In genomic region chr10:29780639-29781038, GRCh38 we compare ENCODE assay signal across 24 cellular contexts.
DNase-seq lines count a peak whose midpoint lies in the region; ATAC-seq and TF ChIP-seq lines count a peak whose summit lies in the region.
"Had no signal": no experiment of that assay in that cellular context is flagged by ENCODE, and none has a peak within 500 bp of the region (broad histone marks: within the 10 kb centered on the region; RNA-seq: fewer than 3 reads in every experiment).

No MANE protein-coding gene starts in this region.

- ATAC-seq in memory B cell (ENCODE audit: low read depth) (no peak), GM19463 (IDR thresholded peaks at IDR 0.05; ENCODE audit: unreplicated experiment) (no peak), heart right ventricle (no peak)
- ATAC-seq: HCT116, HepG2, PC-3, Right ventricle myocardium inferior, SK-N-SH treated with all-trans-retinoic acid at 6 μM for 48 hours had no signal

- H4K5ac ChIP-seq in H9 (ENCODE audit: insufficient read length, low read depth, low read length), result no peak overlapping the region

- no peak overlapping the region for H2BK120ac ChIP-seq in H9 (ENCODE audit: low read depth, low read length, poor library complexity, severe bottlenecking)

- H3K9me3 ChIP-seq in H9 (ENCODE audit: control insufficient read depth, low read depth, low read length) (no peaks in the 10 kb centered on the region), heart right ventricle (no peaks in the 10 kb centered on the region)
- H3K9me3 ChIP-seq: BLaER1, MG63, SJCRH30 had no signal

- H3K27me3 ChIP-seq in H9 (ENCODE audit: insufficient read depth, low read length) (no peaks in the 10 kb centered on the region), heart right ventricle (no peaks in the 10 kb centered on the region)
- H3K27me3 ChIP-seq: BLaER1, MG63, SJCRH30 had no signal

- H3K4me3 Mint-ChIP-seq in H9 (no peak overlapping the region), memory B cell (peak overlapping the region; percentile 49), type B pancreatic cell (no peak overlapping the region)
- peak overlapping the region; percentile 15 for H3K4me3 Mint-ChIP-seq in dendritic cell treated with granulocyte-macrophage colony-stimulating factor and Interleukin-4, amounts not matched to agents 40 ng/mL and 50 ng/mL, for 4 days
- H3K4me3 Mint-ChIP-seq: CD4-positive, CD25-positive, alpha-beta regulatory T cell had no signal

- no peak overlapping the region for H3K4ac ChIP-seq in H9 (ENCODE audit: low read depth, low read length)

- H3K9ac ChIP-seq in H9 (ENCODE audit: extremely low read depth, insufficient read length, low read length), result no peak overlapping the region
- H3K9ac ChIP-seq: BLaER1 had no signal

- no peaks in the 10 kb centered on the region; a peak in 1 of 7 replicates for H3K36me3 Mint-ChIP-seq in H9 (ENCODE audit: insufficient read depth in 1 of 3, low read depth in 3 of 3)
- H3K36me3 Mint-ChIP-seq in dendritic cell treated with granulocyte-macrophage colony-stimulating factor and Interleukin-4, amounts not matched to agents 40 ng/mL and 50 ng/mL, for 4 days (ENCODE audit: low read depth), result no peaks in the 10 kb centered on the region
- no peaks in the 10 kb centered on the region for H3K36me3 Mint-ChIP-seq in memory B cell
- no peaks in the 10 kb centered on the region for H3K36me3 Mint-ChIP-seq in type B pancreatic cell
- H3K36me3 Mint-ChIP-seq: CD4-positive, CD25-positive, alpha-beta regulatory T cell had no signal

- H3K23ac ChIP-seq in H9 (ENCODE audit: insufficient read length, low read depth, low read length), result no peak overlapping the region

- WGBS in H9 (ENCODE audit: extremely low coverage, insufficient read length, low lambda C conversion rate), result 94% methylated on average over 1 of the region's 3 CpGs
- 92 to 97% methylated on average over 3 of the region's 3 CpGs for whole genome bisulfite sequencing in heart right ventricle, 2 donors

- H3K27me3 Mint-ChIP-seq in H9 (ENCODE audit: low read depth) (peaks cover 27% of the 10 kb centered on the region), memory B cell (peaks cover 11% of the 10 kb centered on the region), type B pancreatic cell (no peaks in the 10 kb centered on the region)
- peaks cover 24% of the 10 kb centered on the region for H3K27me3 Mint-ChIP-seq in dendritic cell treated with granulocyte-macrophage colony-stimulating factor and Interleukin-4, amounts not matched to agents 40 ng/mL and 50 ng/mL, for 4 days

- H3K56ac ChIP-seq in H9 (ENCODE audit: insufficient read length, low read depth, low read length), result no peak overlapping the region

- no peak overlapping the region for H3K4me3 ChIP-seq in heart right ventricle
- H3K4me3 ChIP-seq: BLaER1, MG63, SJCRH30 had no signal

- no peaks in the 10 kb centered on the region for H3K36me3 ChIP-seq in heart right ventricle
- H3K36me3 ChIP-seq: BLaER1, MG63, SJCRH30 had no signal

- TF ChIP-seq CTCF in H9 (conservative IDR thresholded peaks at IDR 0.05), result no peak
- no peak for TF ChIP-seq CTCF in type B pancreatic cell (conservative IDR thresholded peaks at IDR 0.05)
- TF ChIP-seq CTCF in heart right ventricle (IDR thresholded peaks at IDR 0.05), result no peak

- H3K27ac Mint-ChIP-seq in H9 (peak overlapping the region in 1 of 3 experiments; percentile 23; a peak in 2 of 7 replicates), memory B cell (no peak overlapping the region), type B pancreatic cell (peak overlapping the region; percentile 26)
- H3K27ac Mint-ChIP-seq in dendritic cell treated with granulocyte-macrophage colony-stimulating factor and Interleukin-4, amounts not matched to agents 40 ng/mL and 50 ng/mL, for 4 days, result peak overlapping the region; percentile 69
- H3K27ac Mint-ChIP-seq: CD4-positive, CD25-positive, alpha-beta regulatory T cell had no signal

- H3T11ph ChIP-seq in H9 (ENCODE audit: low read length), result no peak overlapping the region

- H3K14ac ChIP-seq in H9 (ENCODE audit: insufficient read depth, low read length), result no peak overlapping the region

- H4K8ac ChIP-seq in H9 (replicated peaks; ENCODE audit: insufficient read length, low read depth, low read length), result no peak overlapping the region

- no peak overlapping the region for H2BK5ac ChIP-seq in H9 (ENCODE audit: insufficient read length, low read length)

- peak overlapping the region; percentile 37 for H3K18ac ChIP-seq in H9 (ENCODE audit: insufficient read length, low read depth, low read length)

- H2AFZ ChIP-seq in H9 (ENCODE audit: low read length), result no peak overlapping the region

- H3K9me3 Mint-ChIP-seq in H9, result no peaks in the 10 kb centered on the region
- no peaks in the 10 kb centered on the region for H3K9me3 Mint-ChIP-seq in dendritic cell treated with granulocyte-macrophage colony-stimulating factor and Interleukin-4, amounts not matched to agents 40 ng/mL and 50 ng/mL, for 4 days
- peaks cover 7% of the 10 kb centered on the region for H3K9me3 Mint-ChIP-seq in memory B cell
- H3K9me3 Mint-ChIP-seq in type B pancreatic cell, result no peaks in the 10 kb centered on the region
- H3K9me3 Mint-ChIP-seq: CD4-positive, CD25-positive, alpha-beta regulatory T cell had no signal

- no peaks in the 10 kb centered on the region for H4K20me1 ChIP-seq in H9 (ENCODE audit: control insufficient read depth, insufficient read depth, insufficient read length)
- H4K20me1 ChIP-seq: BLaER1 had no signal

- no peaks in the 10 kb centered on the region for H3K79me2 ChIP-seq in H9 (ENCODE audit: insufficient read depth, low read length)

- H2BK12ac ChIP-seq in H9 (ENCODE audit: insufficient read length, low read depth, low read length), result no peak overlapping the region

- H3K23me2 ChIP-seq in H9 (ENCODE audit: insufficient read length, low read depth, low read length, poor library complexity, severe bottlenecking), result no peaks in the 10 kb centered on the region

- no peak overlapping the region for H4K91ac ChIP-seq in H9 (ENCODE audit: insufficient read length, low read depth, low read length)

- no peaks in the 10 kb centered on the region for H3K79me1 ChIP-seq in H9 (ENCODE audit: insufficient read depth, low read depth, low read length, poor library complexity, severe bottlenecking)

- DNase-seq in H9 (no peak), memory B cell (ENCODE audit: low spot score in 2 of 2) (no peak), type B pancreatic cell (ENCODE audit: extremely low spot score, unreplicated experiment) (no peak), D341Med (ENCODE audit: low spot score) (no peak), heart right ventricle (no peak)
- DNase-seq: CD4-positive, CD25-positive, alpha-beta regulatory T cell; GOT3; KBM-7; MG63; NCI-H1105 treated with DMSO at 0.1 percent for 48 hours; NCI-H2029; NCI-H446 treated with DMSO at 0.1 percent for 48 hours; NCI-H526; NCI-H82; NK-92 treated with Interleukin-12 subunit alpha and Interleukin-12 subunit beta, amount 100 ng/mL, for 24 hours; PC-3; SJCRH30 had no signal

- H3K4me1 ChIP-seq in H9 (ENCODE audit: insufficient read depth, low read length) (no peaks in the 10 kb centered on the region; the same call in 1 of the 2 replicates), heart right ventricle (peaks cover 0 to 22% (median 19%) of the 10 kb centered on the region in 9 donors)

- intact Hi-C loops in dendritic cell treated with granulocyte-macrophage colony-stimulating factor and Interleukin-4, amounts not matched to agents 40 ng/mL and 50 ng/mL, for 4 days (cut with micrococcal nuclease), result no loop called here
- intact Hi-C loops in heart right ventricle (cut with DNase I), result loop anchor here in 1 of 10 donors (5.0 kb wide), 1 partner anchor 33 kb away; no protein-coding TSS in a partner anchor

- no peak overlapping the region for H2BK15ac ChIP-seq in H9 (ENCODE audit: low read depth, low read length)

- H2BK20ac ChIP-seq in H9 (ENCODE audit: low read depth, low read length, poor library complexity, severe bottlenecking), result no peak overlapping the region

- H3K4me2 ChIP-seq in H9 (ENCODE audit: insufficient read depth, insufficient read length, low read length), result no peak overlapping the region
- H3K4me2 ChIP-seq: BLaER1 had no signal

- H2AK5ac ChIP-seq in H9 (ENCODE audit: insufficient read length, low read length), result no peak overlapping the region

- no peak overlapping the region for H3K27ac ChIP-seq in H9 (ENCODE audit: insufficient read length, low read depth, low read length)
- H3K27ac ChIP-seq in heart right ventricle, result no peak overlapping the region
- H3K27ac ChIP-seq: BLaER1, SJCRH30 had no signal

- H3K4me1 Mint-ChIP-seq in H9 (peaks cover 5 to 14% of the 10 kb centered on the region in 2 experiments), memory B cell (peaks cover 4% of the 10 kb centered on the region), type B pancreatic cell (ENCODE audit: unreplicated experiment) (peaks cover 12% of the 10 kb centered on the region)
- H3K4me1 Mint-ChIP-seq in dendritic cell treated with granulocyte-macrophage colony-stimulating factor and Interleukin-4, amounts not matched to agents 40 ng/mL and 50 ng/mL, for 4 days (ENCODE audit: low read depth), result peaks cover 27% of the 10 kb centered on the region
- H3K4me1 Mint-ChIP-seq: CD4-positive, CD25-positive, alpha-beta regulatory T cell had no signal

Comparison
In these comparisons a context has a peak if more than half of its experiments do, and no peak if none do; other contexts are left out.
1. H3K4me3 Mint-ChIP-seq: peak in dendritic cell treated with granulocyte-macrophage colony-stimulating factor and Interleukin-4, amounts not matched to agents 40 ng/mL and 50 ng/mL, for 4 days (single experiment) and memory B cell (single experiment); none in H9 (0 of 2) and type B pancreatic cell (single experiment).